Comparison of ENCODE assay signal across 1 cellular context in the genomic region with DNA sequence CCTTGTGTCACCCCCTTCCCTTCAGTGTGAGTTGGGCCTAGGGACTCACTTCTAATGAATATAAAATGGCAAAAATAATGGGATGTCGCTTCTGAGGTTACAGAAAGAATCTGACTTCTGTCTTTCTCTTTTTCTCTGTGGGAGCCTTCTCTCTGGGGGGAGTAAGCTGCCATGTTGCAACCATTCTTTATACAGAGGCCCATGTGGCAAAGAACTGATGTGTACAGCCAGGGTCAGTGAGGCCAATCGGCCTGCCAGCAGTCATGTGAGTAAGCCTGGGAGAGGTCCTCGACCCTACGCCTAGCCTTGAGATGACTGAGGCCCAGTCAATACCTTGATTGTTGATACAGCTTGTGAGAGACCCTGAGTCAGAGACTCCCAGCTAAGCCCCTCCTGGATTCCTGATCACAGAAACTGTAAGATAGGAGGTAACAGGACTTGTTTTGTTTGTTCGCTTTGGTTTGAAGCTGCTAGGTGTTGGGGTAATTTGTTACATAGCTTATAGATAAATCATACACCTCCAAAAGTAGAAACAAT.
TF ChIP-seq lines count a peak whose summit lies in the region.

No MANE protein-coding gene starts in this region.

TF ChIP-seq in H1, 55 proteins besides CTCF, POLR2A, EP300 and RAD21:
- no peak for TF ChIP-seq GTF2F1 (IDR thresholded peaks at IDR 0.05; ENCODE audit: borderline replicate concordance, low read depth, low read length)
